ENCODE assay signal across 18 cellular contexts in genomic region chr9:86676426-86676825, GRCh38.
"Had no signal": no experiment of that assay in that cellular context is flagged by ENCODE, and none has a peak within 500 bp of the region (broad histone marks: within the 10 kb centered on the region; RNA-seq: fewer than 3 reads in every experiment).

No MANE protein-coding gene starts in this region.

- H3K27ac Mint-ChIP-seq: endodermal cell; naive B cell; stimulated activated effector memory CD8-positive, alpha-beta T cell treated with anti-CD3 and anti-CD28 coated beads, Interleukin-12 subunit alpha, Interleukin-12 subunit beta, amount 100 ng/mL, for 72 hours had no signal

- DNase-seq: central memory CD4-positive, alpha-beta T cell; effector CD4-positive, alpha-beta T cell; endodermal cell; foreskin melanocyte; head of caudate nucleus; left colon; midbrain; naive B cell; nucleus accumbens; ovary; right cardiac atrium; stimulated activated CD4-positive, alpha-beta T cell treated with anti-CD3 and anti-CD28 coated beads, Interleukin-4, amount 100 ng/mL, for 1 hour; stimulated activated CD8-positive, alpha-beta memory T cell treated with anti-CD3 and anti-CD28 coated beads, Interleukin-4, amount 100 ng/mL, for 48 hours; stimulated activated naive CD8-positive, alpha-beta T cell treated with anti-CD3 and anti-CD28 coated beads, Interleukin-15, Interleukin-2, amounts not matched to agents 100 U/mL and 50 U/mL, for 24 hours had no signal

- H2AFZ ChIP-seq: hepatocyte had no signal

- H3K4me2 ChIP-seq: hepatocyte had no signal

- H3K36me3 Mint-ChIP-seq: naive B cell; stimulated activated effector memory CD8-positive, alpha-beta T cell treated with anti-CD3 and anti-CD28 coated beads, Interleukin-12 subunit alpha, Interleukin-12 subunit beta, amount 100 ng/mL, for 72 hours had no signal

- H3K27me3 Mint-ChIP-seq: naive B cell had no signal

- H3K4me1 Mint-ChIP-seq: endodermal cell; naive B cell; stimulated activated effector memory CD8-positive, alpha-beta T cell treated with anti-CD3 and anti-CD28 coated beads, Interleukin-12 subunit alpha, Interleukin-12 subunit beta, amount 100 ng/mL, for 72 hours had no signal

- H3K4me3 ChIP-seq: coronary artery, hepatocyte, ovary, tibial nerve had no signal

- H3K9me3 ChIP-seq: ovary had no signal

- H3K36me3 ChIP-seq: ovary, tibial nerve had no signal

- H3K27me3 ChIP-seq: hepatocyte, ovary, tibial nerve had no signal

- ATAC-seq: left colon; right cardiac atrium; stimulated activated effector memory CD8-positive, alpha-beta T cell treated with anti-CD3 and anti-CD28 coated beads, Interleukin-12 subunit alpha, Interleukin-12 subunit beta, amount 100 ng/mL, for 72 hours; stimulated activated naive CD8-positive, alpha-beta T cell treated with anti-CD3 and anti-CD28 coated beads, Interleukin-15, Interleukin-2, amounts not matched to agents 100 U/mL and 50 U/mL, for 24 hours had no signal

- H3K4me3 Mint-ChIP-seq: endodermal cell; naive B cell; stimulated activated effector memory CD8-positive, alpha-beta T cell treated with anti-CD3 and anti-CD28 coated beads, Interleukin-12 subunit alpha, Interleukin-12 subunit beta, amount 100 ng/mL, for 72 hours had no signal

- H3K4me1 ChIP-seq: tibial nerve had no signal

- H3K27ac ChIP-seq: coronary artery, hepatocyte, ovary, tibial nerve had no signal

- H3K79me2 ChIP-seq: hepatocyte had no signal

- H3K9me3 Mint-ChIP-seq: endodermal cell; stimulated activated effector memory CD8-positive, alpha-beta T cell treated with anti-CD3 and anti-CD28 coated beads, Interleukin-12 subunit alpha, Interleukin-12 subunit beta, amount 100 ng/mL, for 72 hours had no signal
